In genomic region chr12:60216226-60216625, GRCh38 we compare ENCODE assay signal across 29 cellular contexts.
"Had no signal": no experiment of that assay in that cellular context is flagged by ENCODE, and none has a peak within 500 bp of the region (broad histone marks: within the 10 kb centered on the region; RNA-seq: fewer than 3 reads in every experiment).

No MANE protein-coding gene starts in this region.

- H3K36me3 ChIP-seq: neural progenitor cell, ovary, right lobe of liver, sigmoid colon, stomach, thoracic aorta, thyroid gland, tibial nerve, upper lobe of left lung, vagina had no signal

- DNase-seq: nephron progenitor cell; occipital lobe; ovary; posterior cingulate gyrus; psoas muscle; right cardiac atrium; right lobe of liver; sigmoid colon; small intestine; stimulated activated CD4-positive, alpha-beta T cell treated with anti-CD3 and anti-CD28 coated beads, Interleukin-15, amount 100 ng/mL, for 24 hours; stimulated activated CD4-positive, alpha-beta T cell treated with anti-CD3 and anti-CD28 coated beads, Interleukin-2, amount 100 ng/mL, for 24 hours; stimulated activated CD4-positive, alpha-beta T cell treated with anti-CD3 and anti-CD28 coated beads, Interleukin-2, amount 100 ng/mL, for 48 hours; stimulated activated CD4-positive, alpha-beta T cell treated with anti-CD3 and anti-CD28 coated beads, Interleukin-4, amount 100 ng/mL, for 24 hours; stimulated activated naive B cell treated with anti-CD40 and anti-IgM and Interleukin-4, amounts not matched to agents 10 μg/mL and 1 μg/mL and 100 μg/mL, for 72 hours; stimulated activated naive CD4-positive, alpha-beta T cell treated with Interleukin-2 at 50 U/mL for 16 hours; stomach; thyroid gland; trophoblast cell; upper lobe of left lung had no signal

- H3K4me1 ChIP-seq: neural progenitor cell, parathyroid adenoma, psoas muscle, right lobe of liver, sigmoid colon, stomach, thyroid gland, tibial nerve, upper lobe of left lung, vagina had no signal

- H3K79me2 ChIP-seq: parathyroid adenoma had no signal

- H3K36me3 Mint-ChIP-seq: neural progenitor cell; stimulated activated effector memory CD8-positive, alpha-beta T cell treated with anti-CD3 and anti-CD28 coated beads, Interleukin-12 subunit alpha, Interleukin-12 subunit beta, amount 100 ng/mL, for 72 hours; stimulated activated naive B cell treated with anti-CD40 and anti-IgM and Interleukin-4, amounts not matched to agents 10 μg/mL and 1 μg/mL and 100 μg/mL, for 72 hours had no signal

- H3K4me2 ChIP-seq: neural progenitor cell had no signal

- H3K4me3 ChIP-seq: neural progenitor cell, ovary, psoas muscle, right lobe of liver, sigmoid colon, stomach, thoracic aorta, thyroid gland, tibial nerve, upper lobe of left lung, vagina had no signal

- H3K27me3 ChIP-seq: neural progenitor cell, ovary, right lobe of liver, sigmoid colon, stomach, thyroid gland, tibial nerve, upper lobe of left lung, vagina had no signal

- H3K9me3 ChIP-seq: ovary, psoas muscle, right lobe of liver, sigmoid colon, thoracic aorta, thyroid gland, tibial nerve, upper lobe of left lung, vagina had no signal

- FAIRE-seq: small intestine, urothelium cell line had no signal

- ATAC-seq: natural killer cell treated with Interleukin-12 subunit alpha and Interleukin-12 subunit beta and Interleukin-15 and Interleukin-18, amount 100 ng/mL, for 72 hours; psoas muscle; right cardiac atrium; right lobe of liver; stimulated activated effector memory CD8-positive, alpha-beta T cell treated with anti-CD3 and anti-CD28 coated beads, Interleukin-12 subunit alpha, Interleukin-12 subunit beta, amount 100 ng/mL, for 72 hours; stimulated activated naive B cell treated with anti-CD40 and anti-IgM and Interleukin-4, amounts not matched to agents 10 μg/mL and 1 μg/mL and 100 μg/mL, for 72 hours had no signal

- H3K4me3 Mint-ChIP-seq: natural killer cell treated with Interleukin-12 subunit alpha and Interleukin-12 subunit beta and Interleukin-15 and Interleukin-18, amount 100 ng/mL, for 72 hours; nephron progenitor cell; neural progenitor cell; stimulated activated effector memory CD8-positive, alpha-beta T cell treated with anti-CD3 and anti-CD28 coated beads, Interleukin-12 subunit alpha, Interleukin-12 subunit beta, amount 100 ng/mL, for 72 hours; stimulated activated naive B cell treated with anti-CD40 and anti-IgM and Interleukin-4, amounts not matched to agents 10 μg/mL and 1 μg/mL and 100 μg/mL, for 72 hours; stimulated activated naive CD8-positive, alpha-beta T cell treated with anti-CD3 and anti-CD28 coated beads, Interleukin-15, Interleukin-2, amounts not matched to agents 100 ng/mL and 50 ng/mL, for 24 hours had no signal

- H2AFZ ChIP-seq: neural progenitor cell, parathyroid adenoma had no signal

- H3K4me1 Mint-ChIP-seq: nephron progenitor cell; neural progenitor cell; stimulated activated effector memory CD8-positive, alpha-beta T cell treated with anti-CD3 and anti-CD28 coated beads, Interleukin-12 subunit alpha, Interleukin-12 subunit beta, amount 100 ng/mL, for 72 hours; stimulated activated naive B cell treated with anti-CD40 and anti-IgM and Interleukin-4, amounts not matched to agents 10 μg/mL and 1 μg/mL and 100 μg/mL, for 72 hours had no signal

- H3K9ac ChIP-seq: neural progenitor cell, parathyroid adenoma had no signal

- H3K27ac Mint-ChIP-seq: natural killer cell treated with Interleukin-12 subunit alpha and Interleukin-12 subunit beta and Interleukin-15 and Interleukin-18, amount 100 ng/mL, for 72 hours; nephron progenitor cell; neural progenitor cell; progenitor cell of endocrine pancreas; stimulated activated effector memory CD8-positive, alpha-beta T cell treated with anti-CD3 and anti-CD28 coated beads, Interleukin-12 subunit alpha, Interleukin-12 subunit beta, amount 100 ng/mL, for 72 hours; stimulated activated naive B cell treated with anti-CD40 and anti-IgM and Interleukin-4, amounts not matched to agents 10 μg/mL and 1 μg/mL and 100 μg/mL, for 72 hours; stimulated activated naive CD8-positive, alpha-beta T cell treated with anti-CD3 and anti-CD28 coated beads, Interleukin-15, Interleukin-2, amounts not matched to agents 100 ng/mL and 50 ng/mL, for 24 hours had no signal

- H3K27ac ChIP-seq: neural progenitor cell, ovary, parathyroid adenoma, psoas muscle, right lobe of liver, sigmoid colon, stomach, thoracic aorta, thyroid gland, tibial nerve, upper lobe of left lung, vagina had no signal

- H3K27me3 Mint-ChIP-seq: natural killer cell treated with Interleukin-12 subunit alpha and Interleukin-12 subunit beta and Interleukin-15 and Interleukin-18, amount 100 ng/mL, for 72 hours; progenitor cell of endocrine pancreas; stimulated activated naive B cell treated with anti-CD40 and anti-IgM and Interleukin-4, amounts not matched to agents 10 μg/mL and 1 μg/mL and 100 μg/mL, for 72 hours; stimulated activated naive CD8-positive, alpha-beta T cell treated with anti-CD3 and anti-CD28 coated beads, Interleukin-15, Interleukin-2, amounts not matched to agents 100 ng/mL and 50 ng/mL, for 24 hours had no signal
